22 cellular contexts compared by ENCODE assay signal in genomic region chr20:63427724-63428330, GRCh38. TPM values are rescaled to one million over a fixed set of nuclear protein-coding genes. Genes with fewer than 3 reads are reported as not detected.
"Had no signal": no experiment of that assay in that cellular context is flagged by ENCODE, and none has a peak within 500 bp of the region (broad histone marks: within the 10 kb centered on the region; RNA-seq: fewer than 3 reads in every experiment).

No MANE protein-coding gene starts in this region.

- H3K9ac ChIP-seq: KMS-11, SK-N-SH had no signal

- H3K4me3 Mint-ChIP-seq: IgD-negative memory B cell had no signal

- H3K27ac Mint-ChIP-seq: IgD-negative memory B cell had no signal

- H3K27ac ChIP-seq: KMS-11 had no signal

- FAIRE-seq: K562, RCC 7860 had no signal

- ATAC-seq: K562 had no signal

- H3K36me3 Mint-ChIP-seq: IgD-negative memory B cell had no signal

- H3K4me2 ChIP-seq: KMS-11, SK-N-SH had no signal

- H3K9me3 ChIP-seq: SK-N-SH had no signal

- H3K4me3 ChIP-seq: K562 had no signal

- DNase-seq: Kasumi-1, MM.1S, NCI-H1092 treated with DMSO at 0.1 percent for 48 hours, NCI-H1436, NCI-H187, NCI-H2029, NCI-H2081 treated with DMSO at 0.1 percent for 48 hours, NCI-H2171, NCI-H226, NCI-H446, NCI-H510A, NCI-H524 treated with DMSO at 0.1 percent for 48 hours, NCI-H69, NCI-H774, RPMI8226, SHP77, SK-N-SH had no signal

RNA-seq across cellular contexts. Expression of gene KCNQ2, which starts 44.6 kb away (rescaled TPM):
- total RNA-seq: M059J had no signal
